1 cellular context compared by ENCODE assay signal in genomic region chr1:156125544-156125943, GRCh38.
TF ChIP-seq lines count a peak whose summit lies in the region.
"Not testable (repeated sequence)": the region's sequence is repeated elsewhere in the genome, so short reads cannot be mapped to it uniquely, and the experiment has no call there.

No MANE protein-coding gene starts in this region.

TF ChIP-seq in K562, 482 proteins besides CTCF, POLR2A, EP300 and RAD21:
- peak; percentile 50; the same call in 1 of the 2 replicates for TF ChIP-seq SMARCA5 (IDR thresholded peaks at IDR 0.05)
- 0 out of 2 replicates have a peak, but pooled peaks have one; percentile 10 for TF ChIP-seq TOE1 (IDR thresholded peaks at IDR 0.05; ENCODE audit: borderline replicate concordance)
- TF ChIP-seq TOE1 (CRISPR knock-in tag; IDR thresholded peaks at IDR 0.05; ENCODE audit: borderline replicate concordance, low read depth); NR2C1 (tag; IDR thresholded peaks at IDR 0.05); NR2C2 (CRISPR knock-in tag; IDR thresholded peaks at IDR 0.05): not testable (repeated sequence)
- TF ChIP-seq NR2C1 (IDR thresholded peaks at IDR 0.05) = peak; percentile 17; the same call in 1 of the 2 replicates
- TF ChIP-seq ADNP (tag; IDR thresholded peaks at IDR 0.05) = 0 out of 2 replicates have a peak, but pooled peaks have one; percentile 42
- 0 out of 2 replicates have a peak, but pooled peaks have one; percentile 4 for TF ChIP-seq NR2C2 (tag; IDR thresholded peaks at IDR 0.05)
- TF ChIP-seq ZNF584 (CRISPR knock-in tag; IDR thresholded peaks at IDR 0.05; ENCODE audit: low read depth) = 0 out of 2 replicates have a peak, but pooled peaks have one; percentile 3
- 0 out of 2 replicates have a peak, but pooled peaks have one; percentile 2 for TF ChIP-seq ARID1B (IDR thresholded peaks at IDR 0.05)
TF ChIP-seq in K562: peak in this region for 7; not testable (repeated sequence) for 475.
